Comparison of ENCODE assay signal across 8 cellular contexts in genomic region chr5:181261320-181262085, GRCh38. TPM values are rescaled to one million over a fixed set of nuclear protein-coding genes. Genes with fewer than 3 reads are reported as not detected.
DNase-seq lines count a peak whose midpoint lies in the region; ATAC-seq and TF ChIP-seq lines count a peak whose summit lies in the region.

No MANE protein-coding gene starts in this region.

- H3F3A ChIP-seq in DOHH2 (ENCODE audit: control insufficient read depth, insufficient read depth), result peaks cover 7% of the 10 kb centered on the region; the same call in 1 of the 2 replicates

- no peaks in the 10 kb centered on the region for H3K9me3 ChIP-seq in DOHH2 (ENCODE audit: control insufficient read depth, insufficient read depth, low read length)
- H3K9me3 ChIP-seq in uterus, result no peaks in the 10 kb centered on the region

- peak in 1 of 2 donors; percentile 38 for TF ChIP-seq POLR2A in uterus (IDR thresholded peaks at IDR 0.05)

- H3K4me1 ChIP-seq in DOHH2 (ENCODE audit: control insufficient read depth, low read length), result peaks cover 32% of the 10 kb centered on the region
- H3K4me1 ChIP-seq in uterus, result peaks cover 11% of the 10 kb centered on the region in 2 donors

- ATAC-seq in GM21786 (IDR thresholded peaks at IDR 0.05; ENCODE audit: unreplicated experiment), result peak; percentile 61

- H3K4me2 ChIP-seq in DOHH2 (ENCODE audit: low read length), result peak overlapping the region; percentile 84

- DNase-seq in M059J (ENCODE audit: low read depth), result peak; percentile 72
- peak; percentile 75 for DNase-seq in activated effector memory CD4-positive, alpha-beta T cell treated with Interleukin-2 at 50 U/mL for 16 hours
- DNase-seq in glomerular visceral epithelial cell (ENCODE audit: extremely low spot score), result peak; percentile 70
- DNase-seq in posterior vena cava (ENCODE audit: low spot score), result peak; percentile 90
- DNase-seq in uterus, result peak; percentile 62 to 63
- no peak for DNase-seq in NCI-H69 (lab: John Stamatoyannopoulos, UW)

- H3K9me2 ChIP-seq in DOHH2 (replicated peaks; ENCODE audit: control insufficient read depth, low read length), result no peaks in the 10 kb centered on the region

- H3K36me3 ChIP-seq in DOHH2 (ENCODE audit: control insufficient read depth, low read length), result peaks cover 44% of the 10 kb centered on the region
- H3K36me3 ChIP-seq in uterus, result no peaks in the 10 kb centered on the region

- H3K27me3 ChIP-seq in DOHH2 (ENCODE audit: control insufficient read depth, low read length) (no peaks in the 10 kb centered on the region), uterus (no peaks in the 10 kb centered on the region)

- peak overlapping the region; percentile 86 for H3K27ac ChIP-seq in DOHH2 (ENCODE audit: low read depth, low read length)
- H3K27ac ChIP-seq in uterus, result peak overlapping the region; percentile 86 to 95

- peak overlapping the region; percentile 94 for H3K4me3 ChIP-seq in DOHH2 (ENCODE audit: low read length)
- peak overlapping the region; percentile 60 to 80 for H3K4me3 ChIP-seq in uterus

- intact Hi-C loops in posterior vena cava (cut with DNase I) (loop anchor here in 1 of 2 donors (1.0 kb wide), 1 partner anchor 14 kb away; no protein-coding TSS in a partner anchor), uterus (cut with DNase I; ENCODE audit: low total_unique reads) (no loop called here)

- no peak for TF ChIP-seq CTCF in DOHH2 (IDR thresholded peaks at IDR 0.05; ENCODE audit: low read depth, low read length, poor library complexity, severe bottlenecking)
- no peak for TF ChIP-seq CTCF in uterus (IDR thresholded peaks at IDR 0.05)

- peaks cover 63% of the 10 kb centered on the region for H3K79me2 ChIP-seq in DOHH2 (ENCODE audit: control insufficient read depth, low read length)

- peaks cover 16% of the 10 kb centered on the region for H4K20me1 ChIP-seq in DOHH2 (ENCODE audit: control insufficient read depth, insufficient read depth, low read depth, low read length)

RNA-seq across cellular contexts. Expression of gene TRIM52, which starts 0.6 kb away (rescaled TPM):
- 2.2 and 5.7 TPM in 2 replicates for total RNA-seq in M059J (2014; rRNA removed; shearing (Covaris generic))
- total RNA-seq in posterior vena cava, result 10 to 100 TPM in 1 of 2 donors, 1 to 10 TPM in 1; 9.5 to 12.1 TPM
- total RNA-seq in uterus, result 10 to 100 TPM in 2 of 4 donors, 1 to 10 TPM in 2; 1.2 to 22.1 (median 13.9) TPM

RNA-seq across cellular contexts. Expression of gene RACK1, which starts 17.8 kb away (rescaled TPM):
- 1,818 and 1,864 TPM in 2 replicates for total RNA-seq in M059J (2014; rRNA removed; shearing (Covaris generic))
- total RNA-seq in posterior vena cava, result 1,000 to 10,000 TPM; 1,013 to 1,030 TPM
- total RNA-seq in uterus, result 1,000 to 10,000 TPM; 1,656 to 5,035 (median 2,557) TPM

RNA-seq across cellular contexts. Expression of gene TRIM41, which starts 38.4 kb away (rescaled TPM):
- 6.5 and 9.0 TPM in 2 replicates for total RNA-seq in M059J (2014; rRNA removed; shearing (Covaris generic))
- total RNA-seq in posterior vena cava (10 to 100 TPM; 15.2 to 20.4 TPM), uterus (10 to 100 TPM in 2 of 4 donors, 1 to 10 TPM in 2; 4.7 to 18.8 (median 12.2) TPM)

RNA-seq across cellular contexts. Expression of gene TRIM7, which starts 56.5 kb away (rescaled TPM):
- total RNA-seq in M059J (2014; rRNA removed; shearing (Covaris generic)), result 1.6 and 3.2 TPM in 2 replicates
- total RNA-seq in posterior vena cava (1 to 10 TPM; 3.1 to 3.5 TPM), uterus (1 to 10 TPM; 1.2 to 7.7 (median 1.6) TPM)
